In the genomic region with DNA sequence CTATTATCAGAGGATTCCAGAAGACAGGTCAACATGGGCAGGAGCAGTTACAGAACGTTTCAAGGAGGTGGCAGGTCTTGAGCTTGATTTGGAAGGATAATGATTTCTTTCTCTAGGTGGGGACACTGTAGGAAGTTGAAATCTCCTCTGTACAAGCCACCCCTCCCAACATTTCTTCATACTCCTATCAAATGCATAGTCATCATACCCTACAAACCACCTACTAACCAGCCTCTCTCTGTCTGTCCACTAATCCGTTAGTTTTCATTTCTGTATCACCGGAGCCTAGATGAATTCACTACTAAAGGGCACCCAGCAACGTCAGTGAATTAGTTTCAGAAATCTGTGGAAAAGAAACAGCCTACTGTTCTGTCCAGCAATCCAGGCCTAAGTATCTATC, we compare ENCODE assay signal across 18 cellular contexts. TPM values are rescaled to one million over a fixed set of nuclear protein-coding genes. Genes with fewer than 3 reads are reported as not detected.
DNase-seq lines count a peak whose midpoint lies in the region; ATAC-seq and TF ChIP-seq lines count a peak whose summit lies in the region.
"Had no signal": no experiment of that assay in that cellular context is flagged by ENCODE, and none has a peak within 500 bp of the region (broad histone marks: within the 10 kb centered on the region; RNA-seq: fewer than 3 reads in every experiment).

No MANE protein-coding gene starts in this region.

- POLR2A ChIA-PET in CD8-positive, alpha-beta T cell (lab: Charles Lee) = no interaction called here
- POLR2A ChIA-PET in IMR-90 (lab: Charles Lee; ENCODE audit: unreplicated experiment) = no interaction called here

- no peak overlapping the region for H2BK20ac ChIP-seq in IMR-90 (ENCODE audit: low read depth, low read length)

- peak overlapping the region; percentile 53 for H2AK9ac ChIP-seq in IMR-90 (replicated peaks; ENCODE audit: low read depth, low read length, poor library complexity)

- BruUV-seq in IMR-90 (replicated peaks; lab: Mats Ljungman, UMichigan) = no TSS peak

- H4K5ac ChIP-seq in IMR-90 (ENCODE audit: low read depth, low read length) = no peak overlapping the region

- H3K14ac ChIP-seq in IMR-90 (replicated peaks; ENCODE audit: low read depth, low read length) = no peak overlapping the region

- no peak overlapping the region for H3K56ac ChIP-seq in IMR-90 (ENCODE audit: extremely low read depth, insufficient read depth, low read length)

- H2BK5ac ChIP-seq in IMR-90 (ENCODE audit: low read depth, low read length, poor library complexity, severe bottlenecking) = no peak overlapping the region

- H3K27me3 ChIP-seq in CD8-positive, alpha-beta T cell (ENCODE audit: insufficient read depth, low read length) = no peaks in the 10 kb centered on the region
- peaks cover 14% of the 10 kb centered on the region for H3K27me3 ChIP-seq in IMR-90 (ENCODE audit: control insufficient read depth, insufficient read depth, low read length)
- no peaks in the 10 kb centered on the region for H3K27me3 ChIP-seq in dorsolateral prefrontal cortex
- no peaks in the 10 kb centered on the region for H3K27me3 ChIP-seq in gastroesophageal sphincter
- H3K27me3 ChIP-seq in Peyer's patch = no peaks in the 10 kb centered on the region
- H3K27me3 ChIP-seq: tibial artery had no signal

- no peak overlapping the region for H3K18ac ChIP-seq in IMR-90 (ENCODE audit: low read depth, low read length)

- no peak overlapping the region for H2BK120ac ChIP-seq in IMR-90 (ENCODE audit: low read depth, low read length)

- H2BK15ac ChIP-seq in IMR-90 (ENCODE audit: low read depth, low read length) = no peak overlapping the region

- CTCF ChIA-PET in CD8-positive, alpha-beta T cell (lab: Charles Lee) = no interaction called here
- CTCF ChIA-PET in IMR-90 (lab: Yijun Ruan, JAX) = no interaction called here

- dilution Hi-C loops in IMR-90 (cut with HindIII; ENCODE audit: low sequenced_read_pairs, unreplicated experiment) = no loop called here

- peaks cover 2% of the 10 kb centered on the region; the same call in 1 of the 2 replicates for H3K9me1 ChIP-seq in IMR-90 (ENCODE audit: insufficient read depth, low read length)

- H3K9me3 Mint-ChIP-seq in CD8-positive, alpha-beta T cell = no peaks in the 10 kb centered on the region
- no peaks in the 10 kb centered on the region for H3K9me3 Mint-ChIP-seq in natural killer cell treated with Interleukin-12 subunit alpha and Interleukin-12 subunit beta and Interleukin-15 and Interleukin-18, amount 100 ng/mL, for 72 hours
- H3K9me3 Mint-ChIP-seq: stimulated activated memory B cell treated with anti-CD40 and anti-IgM and Interleukin-4, amounts not matched to agents 10 μg/mL and 1 μg/mL and 100 μg/mL, for 72 hours had no signal

- H3K79me1 ChIP-seq in IMR-90 (ENCODE audit: low read depth in 1 of 2, low read length in 2 of 2) = peaks cover 4 to 9% of the 10 kb centered on the region in 2 experiments

- peaks cover 11% of the 10 kb centered on the region for H3K27me3 Mint-ChIP-seq in CD8-positive, alpha-beta T cell (ENCODE audit: low read depth)
- peaks cover 35 to 42% of the 10 kb centered on the region in 2 donors for H3K27me3 Mint-ChIP-seq in natural killer cell treated with Interleukin-12 subunit alpha and Interleukin-12 subunit beta and Interleukin-15 and Interleukin-18, amount 100 ng/mL, for 72 hours

- peak overlapping the region; percentile 30 for H3K4me3 Mint-ChIP-seq in CD8-positive, alpha-beta T cell
- peak overlapping the region; percentile 99 for H3K4me3 Mint-ChIP-seq in natural killer cell treated with Interleukin-12 subunit alpha and Interleukin-12 subunit beta and Interleukin-15 and Interleukin-18, amount 100 ng/mL, for 72 hours
- H3K4me3 Mint-ChIP-seq: stimulated activated memory B cell treated with anti-CD40 and anti-IgM and Interleukin-4, amounts not matched to agents 10 μg/mL and 1 μg/mL and 100 μg/mL, for 72 hours had no signal

- TF ChIP-seq POLR2A in IMR-90 (IDR thresholded peaks at IDR 0.05; ENCODE audit: low read depth, low read length) (no peak), gastroesophageal sphincter (IDR thresholded peaks at IDR 0.05) (no peak), Peyer's patch (IDR thresholded peaks at IDR 0.05) (no peak)

- H4K91ac ChIP-seq in IMR-90 (ENCODE audit: insufficient read depth, low read depth, low read length) = no peak overlapping the region

- no peak overlapping the region for H4K8ac ChIP-seq in IMR-90 (ENCODE audit: low read depth in 2 of 2, low read length in 2 of 2)

- H3K27ac Mint-ChIP-seq in CD8-positive, alpha-beta T cell = no peak overlapping the region
- no peak overlapping the region for H3K27ac Mint-ChIP-seq in natural killer cell treated with Interleukin-12 subunit alpha and Interleukin-12 subunit beta and Interleukin-15 and Interleukin-18, amount 100 ng/mL, for 72 hours
- H3K27ac Mint-ChIP-seq: stimulated activated memory B cell treated with anti-CD40 and anti-IgM and Interleukin-4, amounts not matched to agents 10 μg/mL and 1 μg/mL and 100 μg/mL, for 72 hours had no signal

- H3K4me1 Mint-ChIP-seq in CD8-positive, alpha-beta T cell (ENCODE audit: low read depth) = peaks cover 22% of the 10 kb centered on the region
- H3K4me1 Mint-ChIP-seq in natural killer cell treated with Interleukin-12 subunit alpha and Interleukin-12 subunit beta and Interleukin-15 and Interleukin-18, amount 100 ng/mL, for 72 hours (ENCODE audit: low read depth in 2 of 2) = peaks cover 9 to 13% of the 10 kb centered on the region in 2 donors

- no peak overlapping the region for H2AK5ac ChIP-seq in IMR-90 (ENCODE audit: low read depth, low read length)

- H3K9me3 ChIP-seq in CD8-positive, alpha-beta T cell (ENCODE audit: low read length) = no peaks in the 10 kb centered on the region
- H3K9me3 ChIP-seq in IMR-90 (ENCODE audit: control insufficient read depth, insufficient read depth, low read length) (no peaks in the 10 kb centered on the region), gastroesophageal sphincter (no peaks in the 10 kb centered on the region), Peyer's patch (no peaks in the 10 kb centered on the region)
- H3K9me3 ChIP-seq: BLaER1, tibial artery had no signal

- peaks cover 7% of the 10 kb centered on the region for H3K36me3 Mint-ChIP-seq in CD8-positive, alpha-beta T cell
- H3K36me3 Mint-ChIP-seq in natural killer cell treated with Interleukin-12 subunit alpha and Interleukin-12 subunit beta and Interleukin-15 and Interleukin-18, amount 100 ng/mL, for 72 hours = peaks cover 6% of the 10 kb centered on the region
- H3K36me3 Mint-ChIP-seq: stimulated activated memory B cell treated with anti-CD40 and anti-IgM and Interleukin-4, amounts not matched to agents 10 μg/mL and 1 μg/mL and 100 μg/mL, for 72 hours had no signal

- no peaks in the 10 kb centered on the region for H4K20me1 ChIP-seq in IMR-90 (ENCODE audit: insufficient read depth, low read length)

- ATAC-seq in CD8-positive, alpha-beta T cell = no peak
- no peak for ATAC-seq in IMR-90 (ENCODE audit: low read depth)
- no peak for ATAC-seq in natural killer cell treated with Interleukin-12 subunit alpha and Interleukin-12 subunit beta and Interleukin-15 and Interleukin-18, amount 100 ng/mL, for 72 hours
- ATAC-seq in gastroesophageal sphincter = no peak
- ATAC-seq in GM19463 (IDR thresholded peaks at IDR 0.05; ENCODE audit: unreplicated experiment) = no peak
- ATAC-seq: esophagus mucosa; stimulated activated memory B cell treated with anti-CD40 and anti-IgM and Interleukin-4, amounts not matched to agents 10 μg/mL and 1 μg/mL and 100 μg/mL, for 72 hours had no signal

- H3K4ac ChIP-seq in IMR-90 (ENCODE audit: low read depth, low read length) = no peak overlapping the region

- no peak overlapping the region for H3K4me2 ChIP-seq in IMR-90 (ENCODE audit: low read depth, low read length)
- H3K4me2 ChIP-seq: BLaER1 had no signal

- no peak overlapping the region for H2AFZ ChIP-seq in IMR-90 (replicated peaks; ENCODE audit: low read length, poor library complexity)

- peak overlapping the region; percentile 47; the same call in 1 of the 2 replicates for H3K23ac ChIP-seq in IMR-90 (ENCODE audit: low read depth, low read length)

- intact Hi-C loops in CD8-positive, alpha-beta T cell (cut with DNase I, micrococcal nuclease) = loop anchor here (5.0 to 10.0 kb wide), 7 partner anchors 188 to 1885 kb away; partner anchors contain the start of genes SUGT1 (in 1 of the 2), VPS36 (in 1 of the 2) and WDFY2 (in 1 of the 2)
- intact Hi-C loops in IMR-90 (cut with micrococcal nuclease) (loop anchor here (5.0 to 10.0 kb wide), 2 partner anchors 195 to 442 kb away; partner anchors contain the start of gene VPS36), dorsolateral prefrontal cortex (cut with DNase I) (loop anchor here (5.0 to 10.0 kb wide), 5 partner anchors 98 to 445 kb away; partner anchors contain the start of genes VPS36 (in 2 of the 2), CKAP2 (in 1 of the 2), DHRS12 (in 1 of the 2) and NEK5 (in 1 of the 2))

- DNase-seq in CD8-positive, alpha-beta T cell = no peak
- DNase-seq in IMR-90 = no peak
- DNase-seq in dorsolateral prefrontal cortex = no peak
- no peak for DNase-seq in natural killer cell treated with Interleukin-12 subunit alpha and Interleukin-12 subunit beta and Interleukin-15 and Interleukin-18, amount 100 ng/mL, for 72 hours (ENCODE audit: low spot score)
- no peak for DNase-seq in Peyer's patch
- DNase-seq: activated CD8-positive, alpha-beta memory T cell treated with anti-CD3 and anti-CD28 coated beads for 24 hours; activated naive CD4-positive, alpha-beta T cell; DMS53; islet precursor cell; NCI-H187 treated with DMSO at 0.1 percent for 48 hours; NCI-H524 treated with DMSO at 0.1 percent for 48 hours; posterior cingulate gyrus; tibial artery had no signal

- no peak overlapping the region for H3K27ac ChIP-seq in CD8-positive, alpha-beta T cell (ENCODE audit: low read depth, low read length)
- H3K27ac ChIP-seq in IMR-90 (ENCODE audit: insufficient read depth, low read length) (no peak overlapping the region), dorsolateral prefrontal cortex (peak overlapping the region in 1 of 59 donors; percentile 16), gastroesophageal sphincter (no peak overlapping the region), Peyer's patch (no peak overlapping the region)
- H3K27ac ChIP-seq: BLaER1, tibial artery had no signal

- H3K4me3 ChIP-seq in CD8-positive, alpha-beta T cell (ENCODE audit: low read depth, low read length) = no peak overlapping the region
- no peak overlapping the region for H3K4me3 ChIP-seq in IMR-90 (ENCODE audit: insufficient read depth, low read depth, low read length)
- peak overlapping the region in 48 of 59 donors; percentile 6 to 100 (median 92) for H3K4me3 ChIP-seq in dorsolateral prefrontal cortex
- H3K4me3 ChIP-seq in gastroesophageal sphincter = no peak overlapping the region
- no peak overlapping the region for H3K4me3 ChIP-seq in Peyer's patch

- no peak for TF ChIP-seq CTCF in CD8-positive, alpha-beta T cell (IDR thresholded peaks at IDR 0.05)
- TF ChIP-seq CTCF in IMR-90 (conservative IDR thresholded peaks at IDR 0.05; ENCODE audit: low read depth, low read length) (no peak), dorsolateral prefrontal cortex (IDR thresholded peaks at IDR 0.05 in 54 of 56, conservative IDR thresholded peaks at IDR 0.05 in 2 of 56; ENCODE audit: low read depth in 1 of 56, partially characterized antibody in 56 of 56) (no peak), gastroesophageal sphincter (IDR thresholded peaks at IDR 0.05) (no peak), Peyer's patch (IDR thresholded peaks at IDR 0.05) (no peak)

- no peak for TF ChIP-seq RAD21 in IMR-90 (IDR thresholded peaks at IDR 0.05; ENCODE audit: low read length)

- TF ChIP-seq EP300 in gastroesophageal sphincter (IDR thresholded peaks at IDR 0.05) = no peak

- WGBS in IMR-90 (ENCODE audit: extremely low coverage in 2 of 2, insufficient read length in 1 of 2), 2 experiments = no CpG with 5 or more reads among the region's 4 CpGs
- WGBS in gastroesophageal sphincter (ENCODE audit: low coverage in 1 of 2), 2 donors = 40 to 49% methylated on average over 3 of the region's 4 CpGs

- no peaks in the 10 kb centered on the region for H3K36me3 ChIP-seq in CD8-positive, alpha-beta T cell (ENCODE audit: insufficient read depth, low read length)
- H3K36me3 ChIP-seq in IMR-90 (ENCODE audit: control insufficient read depth, insufficient read depth, low read length) (no peaks in the 10 kb centered on the region), gastroesophageal sphincter (no peaks in the 10 kb centered on the region), Peyer's patch (no peaks in the 10 kb centered on the region)
- H3K36me3 ChIP-seq: tibial artery had no signal

- peaks cover 15% of the 10 kb centered on the region for H3K4me1 ChIP-seq in CD8-positive, alpha-beta T cell (ENCODE audit: insufficient read depth, low read length)
- H3K4me1 ChIP-seq in IMR-90 (ENCODE audit: control insufficient read depth, insufficient read depth, low read length) = no peaks in the 10 kb centered on the region
- H3K4me1 ChIP-seq in gastroesophageal sphincter = peaks cover 3 to 40% (median 11%) of the 10 kb centered on the region in 3 donors
- H3K4me1 ChIP-seq in Peyer's patch = peaks cover 0 to 28% (median 6%) of the 10 kb centered on the region in 4 donors

- H3K9ac ChIP-seq in IMR-90 (ENCODE audit: low read depth, low read length) = no peak overlapping the region
- H3K9ac ChIP-seq: BLaER1 had no signal

- in situ Hi-C loops in IMR-90 (cut with MboI; ENCODE audit: low sequenced_read_pairs) = loop anchor here (25.0 kb wide), 1 partner anchor 452 kb away; the partner anchor contains the start of genes CKAP2 and VPS36

RNA-seq across cellular contexts. Expression of gene ATP7B, which starts 1.3 kb away (rescaled TPM):
- under 1 TPM; 0.36 to 0.41 TPM for total RNA-seq in CD8-positive, alpha-beta T cell
- total RNA-seq in IMR-90 (2012; rRNA removed) (2.2 and 2.7 TPM in 2 replicates), dorsolateral prefrontal cortex (10 to 100 TPM in 116 of 120 experiments, 1 to 10 TPM in 4; 7.1 to 33.2 (median 17.6) TPM), gastroesophageal sphincter (1 to 10 TPM; 3.2 to 8.1 (median 6.7) TPM), Peyer's patch (10 to 100 TPM in 3 of 4 donors, 1 to 10 TPM in 1; 5.0 to 40.2 (median 33.0) TPM)
- polyA plus RNA-seq in IMR-90 (2012; rRNA removed) = 2.2 and 2.9 TPM in 2 replicates
- 0.97 and 1.7 TPM in 2 replicates for polyA plus RNA-seq in IMR-90 (2012; cell fraction: cytosol; rRNA removed)
- 7.2 and 9.2 TPM in 2 replicates for polyA plus RNA-seq in IMR-90 (2012; cell fraction: nucleus; rRNA removed; ENCODE audit: low replicate concordance)
- under 1 TPM; 0.45 to 0.53 TPM for total RNA-seq in natural killer cell treated with Interleukin-12 subunit alpha and Interleukin-12 subunit beta and Interleukin-15 and Interleukin-18, amount 100 ng/mL, for 72 hours

RNA-seq across cellular contexts. Expression of gene ALG11, which starts 2.2 kb away (rescaled TPM):
- 10 to 100 TPM; 34.0 to 35.1 TPM for total RNA-seq in CD8-positive, alpha-beta T cell
- total RNA-seq in IMR-90 (2012; rRNA removed) (12.7 and 25.6 TPM in 2 replicates), dorsolateral prefrontal cortex (10 to 100 TPM; 21.8 to 45.8 (median 34.2) TPM), gastroesophageal sphincter (10 to 100 TPM; 15.2 to 21.9 (median 19.6) TPM), Peyer's patch (10 to 100 TPM; 18.6 to 23.1 (median 21.6) TPM)
- 6.5 and 10.0 TPM in 2 replicates for polyA plus RNA-seq in IMR-90 (2012; rRNA removed)
- 0.98 and 1.5 TPM in 2 replicates for polyA plus RNA-seq in IMR-90 (2012; cell fraction: cytosol; rRNA removed)
- 2.8 and 10.4 TPM in 2 replicates for polyA plus RNA-seq in IMR-90 (2012; cell fraction: nucleus; rRNA removed; ENCODE audit: low replicate concordance)
- total RNA-seq in natural killer cell treated with Interleukin-12 subunit alpha and Interleukin-12 subunit beta and Interleukin-15 and Interleukin-18, amount 100 ng/mL, for 72 hours = 10 to 100 TPM; 31.8 to 39.8 TPM

RNA-seq across cellular contexts. Expression of gene UTP14C, which starts 14.5 kb away (rescaled TPM):
- total RNA-seq in CD8-positive, alpha-beta T cell = 1 to 10 TPM; 1.7 to 2.2 TPM
- total RNA-seq in IMR-90 (2012; rRNA removed) (12.5 and 16.4 TPM in 2 replicates), dorsolateral prefrontal cortex (10 to 100 TPM; 12.4 to 22.5 (median 17.7) TPM), gastroesophageal sphincter (10 to 100 TPM; 18.5 to 25.4 (median 19.8) TPM), Peyer's patch (10 to 100 TPM; 17.2 to 20.1 (median 18.6) TPM)
- polyA plus RNA-seq in IMR-90 (2012; rRNA removed) = 7.1 and 8.2 TPM in 2 replicates
- 1.6 and 2.1 TPM in 2 replicates for polyA plus RNA-seq in IMR-90 (2012; cell fraction: cytosol; rRNA removed)
- polyA plus RNA-seq in IMR-90 (2012; cell fraction: nucleus; rRNA removed; ENCODE audit: low replicate concordance) = 0.85 and 7.2 TPM in 2 replicates
- total RNA-seq in natural killer cell treated with Interleukin-12 subunit alpha and Interleukin-12 subunit beta and Interleukin-15 and Interleukin-18, amount 100 ng/mL, for 72 hours = 10 to 100 TPM; 11.1 to 11.6 TPM

Comparison
In these comparisons a context has a peak if more than half of its experiments do, and no peak if none do; other contexts are left out.
1. H3K4me3 ChIP-seq: peak in dorsolateral prefrontal cortex (48 of 59); none in CD8-positive, alpha-beta T cell (single experiment), IMR-90 (single experiment), gastroesophageal sphincter (0 of 2) and Peyer's patch (0 of 4).